ENCODE assay signal across 1 cellular context in genomic region chr6:133542056-133542821, GRCh38.
TF ChIP-seq lines count a peak whose summit lies in the region.

No MANE protein-coding gene starts in this region.

TF ChIP-seq in IMR-90, 13 proteins besides CTCF, POLR2A, EP300 and RAD21 (continued from another document):
- TF ChIP-seq CHD1 (IDR thresholded peaks at IDR 0.05; ENCODE audit: low read depth, low read length) (no peak), BHLHE40 (IDR thresholded peaks at IDR 0.05; ENCODE audit: low read depth, low read length) (no peak)
- TF ChIP-seq, protein P1, sequence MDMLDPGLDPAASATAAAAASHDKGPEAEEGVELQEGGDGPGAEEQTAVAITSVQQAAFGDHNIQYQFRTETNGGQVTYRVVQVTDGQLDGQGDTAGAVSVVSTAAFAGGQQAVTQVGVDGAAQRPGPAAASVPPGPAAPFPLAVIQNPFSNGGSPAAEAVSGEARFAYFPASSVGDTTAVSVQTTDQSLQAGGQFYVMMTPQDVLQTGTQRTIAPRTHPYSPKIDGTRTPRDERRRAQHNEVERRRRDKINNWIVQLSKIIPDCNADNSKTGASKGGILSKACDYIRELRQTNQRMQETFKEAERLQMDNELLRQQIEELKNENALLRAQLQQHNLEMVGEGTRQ (IDR thresholded peaks at IDR 0.05; ENCODE audit: low read depth, low read length): no peak
